15 cellular contexts compared by ENCODE assay signal in the genomic region with DNA sequence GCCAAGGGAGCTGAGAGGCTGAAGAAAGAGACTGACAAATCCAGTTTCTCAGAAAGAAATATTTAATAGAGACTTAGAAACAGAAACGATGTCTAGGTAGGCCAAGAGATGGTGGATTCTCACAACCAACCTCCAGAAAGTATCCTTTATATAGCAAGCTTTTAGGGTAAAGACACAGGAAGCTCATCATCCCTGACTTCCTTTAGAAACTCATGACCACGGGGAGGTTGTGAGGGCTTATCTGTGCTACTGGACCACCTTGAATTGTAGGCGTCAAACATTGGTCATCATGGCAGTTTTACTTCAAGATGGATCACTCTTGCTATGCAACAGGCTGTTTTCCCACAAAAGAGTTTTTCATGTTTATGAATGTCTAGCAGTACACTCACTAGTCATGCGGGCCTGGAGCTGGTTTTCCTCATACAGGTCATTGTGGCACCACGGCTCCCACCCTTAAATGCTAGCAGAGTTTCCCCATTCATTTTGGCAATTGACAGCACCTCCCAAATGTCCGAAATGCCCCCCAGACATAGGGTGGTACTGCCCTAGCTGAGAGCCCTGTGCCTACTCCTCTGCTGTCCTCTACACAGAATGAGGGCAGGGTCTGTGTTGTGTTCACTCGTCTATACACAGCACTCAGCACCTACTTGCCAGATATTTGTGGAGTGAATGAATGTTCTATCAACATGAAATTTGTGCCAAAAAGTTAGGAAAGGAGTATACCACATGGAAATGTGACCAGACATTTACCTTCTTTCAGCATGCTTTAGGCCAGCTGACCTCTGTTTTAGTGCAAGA. TPM values are rescaled to one million over a fixed set of nuclear protein-coding genes. Genes with fewer than 3 reads are reported as not detected.
A peak's percentile ranks its signal among the peaks of the same experiment; 100 is the strongest.
DNase-seq lines count a peak whose midpoint lies in the region; ATAC-seq, FAIRE-seq and TF ChIP-seq lines count a peak whose summit lies in the region.
"Had no signal": no experiment of that assay in that cellular context is flagged by ENCODE, and none has a peak within 500 bp of the region (broad histone marks: within the 10 kb centered on the region; RNA-seq: fewer than 3 reads in every experiment).

No MANE protein-coding gene starts in this region.

- no peak for FAIRE-seq in GM12878 (lab: Jason Lieb, UNC)

- no peak for TF ChIP-seq POLR2A in GM12878 (IDR thresholded peaks at IDR 0.05; ENCODE audit: low read depth, low read length)

- in situ Hi-C loops in GM12878 (cut with MboI), result no loop called here

- RAD21 ChIA-PET in GM12878 (lab: Charles Lee; ENCODE audit: unreplicated experiment), result interaction anchor here (0.7 to 5.7 kb wide), 23 partner anchors 8 to 745 kb away, joined by 3 to 127 read pairs (median 6); no protein-coding TSS in a partner anchor

- peak overlapping the region; percentile 97 for H3K27ac ChIP-seq in GM12878 (ENCODE audit: control insufficient read depth, insufficient read depth)
- peak overlapping the region; percentile 53 to 55 for H3K27ac ChIP-seq in thoracic aorta

- peaks cover 13% of the 10 kb centered on the region for H3K4me1 Mint-ChIP-seq in mesothelial cell of epicardium

- H3K36me3 Mint-ChIP-seq in mesothelial cell of epicardium, result peaks cover 7% of the 10 kb centered on the region

- CTCF ChIA-PET in GM12878 (lab: Yijun Ruan, JAX), result interaction anchor here (1.0 to 3.2 kb wide), 20 partner anchors 8 to 575 kb away, joined by 3 to 44 read pairs (median 4); no protein-coding TSS in a partner anchor

- H3K79me2 ChIP-seq in GM12878 (ENCODE audit: control insufficient read depth, insufficient read depth, low read length), result peaks cover 27% of the 10 kb centered on the region

- H3K4me3 ChIP-seq in GM12878 (peak overlapping the region; percentile 18; the same call in 1 of the 2 replicates), thoracic aorta (no peak overlapping the region), H7 (ENCODE audit: insufficient read depth, low read depth, low read length) (no peak overlapping the region)
- H3K4me3 ChIP-seq: hepatocyte had no signal

- no peaks in the 10 kb centered on the region for H3K27me3 ChIP-seq in GM12878 (replicated peaks in 1 of 2; ENCODE audit: control insufficient read depth in 2 of 2, insufficient read depth in 2 of 2, low read length in 1 of 2)
- no peaks in the 10 kb centered on the region for H3K27me3 ChIP-seq in thoracic aorta (replicated peaks; ENCODE audit: insufficient read depth)
- no peaks in the 10 kb centered on the region for H3K27me3 ChIP-seq in H7 (ENCODE audit: control insufficient read depth, insufficient read depth, low read length)
- H3K27me3 ChIP-seq: hepatocyte had no signal

- 20% methylated on average over 7 of the region's 7 CpGs for WGBS in GM12878 (ENCODE audit: insufficient coverage, insufficient replicate concordance, low lambda C conversion rate, missing lambda C conversion rate)

- H3K27me3 Mint-ChIP-seq in mesothelial cell of epicardium (ENCODE audit: low read depth), result no peaks in the 10 kb centered on the region

- H3K27ac Mint-ChIP-seq in mesothelial cell of epicardium, result peak overlapping the region; percentile 91
- H3K27ac Mint-ChIP-seq: activated naive CD4-positive, alpha-beta T cell treated with anti-CD3 and anti-CD28 coated beads for 36 hours; H9 had no signal

- SMC1A ChIA-PET in GM12878 (lab: Charles Lee; ENCODE audit: uncharacterized antibody, unreplicated experiment), result interaction anchor here (0.7 to 9.1 kb wide), 22 partner anchors 11 to 339 kb away, joined by 3 to 188 read pairs (median 10); no protein-coding TSS in a partner anchor

- POLR2A ChIA-PET in GM12878 (lab: Charles Lee), result interaction anchor here (1.0 to 6.4 kb wide), 13 partner anchors 10 to 102 kb away, joined by 3 to 91 read pairs (median 5); no protein-coding TSS in a partner anchor

- no peak for TF ChIP-seq CTCF in GM12878 (IDR thresholded peaks at IDR 0.05 in 2 of 3, conservative IDR thresholded peaks at IDR 0.05 in 1 of 3; ENCODE audit: control insufficient read depth in 2 of 3, extremely low read depth in 1 of 3, insufficient read depth in 1 of 3, low read depth in 3 of 3, low read length in 3 of 3)
- TF ChIP-seq CTCF in mesothelial cell of epicardium (IDR thresholded peaks at IDR 0.05; ENCODE audit: unreplicated experiment), result no peak
- TF ChIP-seq CTCF in thoracic aorta (IDR thresholded peaks at IDR 0.05), result no peak

- H3K4me2 ChIP-seq in GM12878 (ENCODE audit: control insufficient read depth, insufficient read depth), result peak overlapping the region; percentile 91
- H3K4me2 ChIP-seq: hepatocyte, SK-N-SH had no signal

- no peaks in the 10 kb centered on the region for H4K20me1 ChIP-seq in GM12878 (ENCODE audit: control insufficient read depth, insufficient read depth)

- no peaks in the 10 kb centered on the region for H3K9me3 Mint-ChIP-seq in mesothelial cell of epicardium
- H3K9me3 Mint-ChIP-seq: activated naive CD4-positive, alpha-beta T cell treated with anti-CD3 and anti-CD28 coated beads for 36 hours; H9 had no signal

- no peak for TF ChIP-seq RAD21 in GM12878 (IDR thresholded peaks at IDR 0.05; ENCODE audit: insufficient read depth, low read depth, low read length)

- no peak for TF ChIP-seq EP300 in GM12878 (IDR thresholded peaks at IDR 0.05; ENCODE audit: borderline replicate concordance in 1 of 2, control insufficient read depth in 1 of 2, low read depth in 2 of 2, low read length in 2 of 2)

- DNase-seq in GM12878 (ENCODE audit: low read depth, low spot score) (no peak), mesothelial cell of epicardium (ENCODE audit: low spot score in 2 of 2, unreplicated experiment in 2 of 2) (no peak), thoracic aorta (ENCODE audit: low spot score) (no peak), H7 (no peak), COLO668 (lab: John Stamatoyannopoulos, UW; ENCODE audit: unreplicated experiment) (no peak), NCI-H1694 (lab: John Stamatoyannopoulos, UW) (no peak), activated T-cell treated with anti-CD3 and anti-CD28 coated beads for 4 hours (no peak)
- DNase-seq: activated CD4-positive, alpha-beta T cell treated with anti-CD3 and anti-CD28 coated beads for 48 hours; activated naive CD4-positive, alpha-beta T cell treated with anti-CD3 and anti-CD28 coated beads for 36 hours; H9; NCI-H1092; NCI-H524; SK-N-SH had no signal

- peak overlapping the region; percentile 70 for H3K9ac ChIP-seq in GM12878 (ENCODE audit: control insufficient read depth, insufficient read depth, low read length)
- H3K9ac ChIP-seq: SK-N-SH had no signal

- H3K4me3 Mint-ChIP-seq in mesothelial cell of epicardium, result no peak overlapping the region
- H3K4me3 Mint-ChIP-seq: activated naive CD4-positive, alpha-beta T cell treated with anti-CD3 and anti-CD28 coated beads for 36 hours; H9 had no signal

- ATAC-seq in HG02852 (IDR thresholded peaks at IDR 0.05; ENCODE audit: unreplicated experiment) (peak; percentile 1), GM12878 (peak; percentile 52), thoracic aorta (ENCODE audit: insufficient number of reproducible peaks, low FRiP score, low read depth) (no peak)

- BruUV-seq in GM12878 (replicated peaks; lab: Mats Ljungman, UMichigan), result no TSS peak

- intact Hi-C loops in GM12878 (cut with micrococcal nuclease; ENCODE audit: unreplicated experiment), result no loop called here

- peaks cover 84% of the 10 kb centered on the region for H3K4me1 ChIP-seq in GM12878 (ENCODE audit: control insufficient read depth, insufficient read depth, low read length)
- peaks cover 39 to 90% of the 10 kb centered on the region in 2 donors for H3K4me1 ChIP-seq in thoracic aorta (ENCODE audit: control insufficient read depth in 1 of 2, low read depth in 2 of 2)

- H3K36me3 ChIP-seq in GM12878 (ENCODE audit: control insufficient read depth in 2 of 2, insufficient read depth in 2 of 2, low read length in 1 of 2) (peaks cover 0 to 9% of the 10 kb centered on the region in 2 experiments; a peak in 2 of 4 replicates), thoracic aorta (no peaks in the 10 kb centered on the region), H7 (replicated peaks; ENCODE audit: control insufficient read depth, insufficient read depth, low read length) (no peaks in the 10 kb centered on the region)

- H3K9me3 ChIP-seq in GM12878 (replicated peaks; ENCODE audit: control insufficient read depth, insufficient read depth, low read length), result no peaks in the 10 kb centered on the region
- no peaks in the 10 kb centered on the region for H3K9me3 ChIP-seq in thoracic aorta
- H3K9me3 ChIP-seq: SK-N-SH had no signal

- H2AFZ ChIP-seq in GM12878 (ENCODE audit: control insufficient read depth, low read depth, low read length), result peak overlapping the region; percentile 80
- H2AFZ ChIP-seq: hepatocyte had no signal

RNA-seq across cellular contexts. Expression of a gene that starts 26.0 kb away (rescaled TPM):
- total RNA-seq in GM12878 (2013; cell fraction: nucleolus; rRNA removed), result 14.5 and 16.0 TPM in 2 replicates
- total RNA-seq in GM12878 (2014; rRNA removed) (7.5 and 8.8 TPM in 2 replicates), GM12878 (2014; rRNA removed; fragmentation: Illumina TruSeq; extraction: Trizol) (7.9 and 8.3 TPM in 2 replicates), GM12878 (2021) (6.8 and 8.9 TPM in 2 replicates), mesothelial cell of epicardium (7.7 to 8.6 TPM (median 7.7 TPM) in 3 replicates), thoracic aorta (1 to 10 TPM; 1.9 to 7.4 TPM)
- polyA plus RNA-seq in GM12878 (2011; ENCODE audit: low read depth), result 5.3 TPM
- polyA plus RNA-seq in GM12878 (2011; rRNA removed) (8.2 and 9.4 TPM in 2 replicates), GM12878 (2014; fragmentation: Illumina TruSeq; extraction: Trizol) (8.6 and 9.0 TPM in 2 replicates), GM12878 (2014; fragmentation: Nextera tagmentation; extraction: Ambion mirVana) (1 to 10 TPM; 2.7 to 3.9 TPM), GM12878 (2014; rRNA removed) (5.9 and 6.4 TPM in 2 replicates), GM12878 (2016; fragmentation: Nextera tagmentation; extraction: Ambion mirVana) (1 to 10 TPM; 5.4 to 6.7 TPM)
- 8.1 and 8.3 TPM in 2 replicates for polyA plus RNA-seq in GM12878 (2011; cell fraction: cytosol; rRNA removed)
- polyA plus RNA-seq in GM12878 (2011; cell fraction: nucleus; rRNA removed), result 9.7 and 10.9 TPM in 2 replicates
- polyA plus RNA-seq in GM12878 (2012), result 7.6 and 9.1 TPM in 2 replicates
- polyA minus RNA-seq in GM12878 (2011; rRNA and poly(A)+ RNA removed), result 8.4 and 9.1 TPM in 2 replicates
- 4.2 and 6.7 TPM in 2 replicates for polyA minus RNA-seq in GM12878 (2011; cell fraction: cytosol; rRNA and poly(A)+ RNA removed)
- 6.5 and 9.8 TPM in 2 replicates for polyA minus RNA-seq in GM12878 (2011; cell fraction: nucleus; rRNA and poly(A)+ RNA removed)
- total RNA-seq in H7 (2014; rRNA removed; shearing (Covaris generic)), result 8.4 and 9.4 TPM in 2 replicates

RNA-seq across cellular contexts. Expression of a gene that starts 26.1 kb away (rescaled TPM):
- 132 and 135 TPM in 2 replicates for total RNA-seq in GM12878 (2013; cell fraction: nucleolus; rRNA removed)
- total RNA-seq in GM12878 (2014; rRNA removed), result 23.6 and 26.9 TPM in 2 replicates
- 30.9 and 32.2 TPM in 2 replicates for total RNA-seq in GM12878 (2014; rRNA removed; fragmentation: Illumina TruSeq; extraction: Trizol)
- 25.6 and 28.3 TPM in 2 replicates for total RNA-seq in GM12878 (2021)
- polyA plus RNA-seq in GM12878 (2011; ENCODE audit: low read depth), result 26.9 TPM
- 79.6 and 87.5 TPM in 2 replicates for polyA plus RNA-seq in GM12878 (2011; rRNA removed)
- 38.2 and 51.3 TPM in 2 replicates for polyA plus RNA-seq in GM12878 (2011; cell fraction: cytosol; rRNA removed)
- 113 and 146 TPM in 2 replicates for polyA plus RNA-seq in GM12878 (2011; cell fraction: nucleus; rRNA removed)
- polyA plus RNA-seq in GM12878 (2012), result 48.1 and 55.1 TPM in 2 replicates
- polyA plus RNA-seq in GM12878 (2014; fragmentation: Illumina TruSeq; extraction: Trizol), result 39.3 and 43.3 TPM in 2 replicates
- polyA plus RNA-seq in GM12878 (2014; fragmentation: Nextera tagmentation; extraction: Ambion mirVana), result 10 to 100 TPM; 11.7 to 12.2 TPM
- 24.0 and 25.7 TPM in 2 replicates for polyA plus RNA-seq in GM12878 (2014; rRNA removed)
- polyA plus RNA-seq in GM12878 (2016; fragmentation: Nextera tagmentation; extraction: Ambion mirVana), result 1 to 10 TPM; 4.6 to 6.0 TPM
- polyA minus RNA-seq in GM12878 (2011; rRNA and poly(A)+ RNA removed), result 45.8 and 52.7 TPM in 2 replicates
- polyA minus RNA-seq in GM12878 (2011; cell fraction: cytosol; rRNA and poly(A)+ RNA removed), result 14.4 and 17.3 TPM in 2 replicates
- polyA minus RNA-seq in GM12878 (2011; cell fraction: nucleus; rRNA and poly(A)+ RNA removed), result 60.0 and 84.1 TPM in 2 replicates
- total RNA-seq in mesothelial cell of epicardium, result 55.9 to 57.2 TPM (median 56.6 TPM) in 3 replicates
- total RNA-seq in thoracic aorta, result 100 to 1,000 TPM; 116 to 134 TPM
- total RNA-seq in H7 (2014; rRNA removed; shearing (Covaris generic)), result 25.7 and 40.4 TPM in 2 replicates

RNA-seq across cellular contexts. Expression of a gene that starts 48.4 kb away (rescaled TPM):
- 113 and 119 TPM in 2 replicates for total RNA-seq in GM12878 (2013; cell fraction: nucleolus; rRNA removed)
- 17.5 and 26.9 TPM in 2 replicates for total RNA-seq in GM12878 (2014; rRNA removed)
- 18.8 and 21.1 TPM in 2 replicates for total RNA-seq in GM12878 (2014; rRNA removed; fragmentation: Illumina TruSeq; extraction: Trizol)
- 19.7 and 19.8 TPM in 2 replicates for total RNA-seq in GM12878 (2021)
- 16.5 TPM for polyA plus RNA-seq in GM12878 (2011; ENCODE audit: low read depth)
- 65.3 and 88.6 TPM in 2 replicates for polyA plus RNA-seq in GM12878 (2011; rRNA removed)
- 23.4 and 24.3 TPM in 2 replicates for polyA plus RNA-seq in GM12878 (2011; cell fraction: cytosol; rRNA removed)
- 39.6 and 44.4 TPM in 2 replicates for polyA plus RNA-seq in GM12878 (2011; cell fraction: nucleus; rRNA removed)
- 18.8 and 28.7 TPM in 2 replicates for polyA plus RNA-seq in GM12878 (2012)
- polyA plus RNA-seq in GM12878 (2014; fragmentation: Illumina TruSeq; extraction: Trizol), result 21.5 and 27.7 TPM in 2 replicates
- 10 to 100 TPM; 71.6 to 84.1 TPM for polyA plus RNA-seq in GM12878 (2014; fragmentation: Nextera tagmentation; extraction: Ambion mirVana)
- 16.4 and 24.2 TPM in 2 replicates for polyA plus RNA-seq in GM12878 (2014; rRNA removed)
- polyA plus RNA-seq in GM12878 (2016; fragmentation: Nextera tagmentation; extraction: Ambion mirVana), result 10 to 100 TPM; 58.5 to 63.5 TPM
- polyA minus RNA-seq in GM12878 (2011; rRNA and poly(A)+ RNA removed), result 24.1 and 34.1 TPM in 2 replicates
- 12.8 and 16.2 TPM in 2 replicates for polyA minus RNA-seq in GM12878 (2011; cell fraction: cytosol; rRNA and poly(A)+ RNA removed)
- polyA minus RNA-seq in GM12878 (2011; cell fraction: nucleus; rRNA and poly(A)+ RNA removed), result 42.1 and 60.4 TPM in 2 replicates
- 33.5 to 36.2 TPM (median 34.5 TPM) in 3 replicates for total RNA-seq in mesothelial cell of epicardium
- total RNA-seq in thoracic aorta, result 10 to 100 TPM in 1 of 2 donors, 1 to 10 TPM in 1; 9.2 to 21.1 TPM
- total RNA-seq in H7 (2014; rRNA removed; shearing (Covaris generic)), result 18.3 and 18.8 TPM in 2 replicates

RNA-seq across cellular contexts. Expression of a gene that starts 48.6 kb away (rescaled TPM):
- total RNA-seq in GM12878 (2013; cell fraction: nucleolus; rRNA removed), result 24.2 and 26.8 TPM in 2 replicates
- total RNA-seq in GM12878 (2014; rRNA removed) (5.3 and 8.4 TPM in 2 replicates), GM12878 (2014; rRNA removed; fragmentation: Illumina TruSeq; extraction: Trizol) (7.3 and 8.4 TPM in 2 replicates), GM12878 (2021) (6.9 and 7.3 TPM in 2 replicates), mesothelial cell of epicardium (21.1 to 22.5 TPM (median 21.3 TPM) in 3 replicates), thoracic aorta (10 to 100 TPM; 14.5 to 15.0 TPM)
- polyA plus RNA-seq in GM12878 (2011; ENCODE audit: low read depth), result 7.3 TPM
- polyA plus RNA-seq in GM12878 (2011; rRNA removed) (12.7 and 21.2 TPM in 2 replicates), GM12878 (2014; fragmentation: Illumina TruSeq; extraction: Trizol) (9.4 and 12.2 TPM in 2 replicates), GM12878 (2014; fragmentation: Nextera tagmentation; extraction: Ambion mirVana) (10 to 100 TPM; 27.2 to 31.1 TPM), GM12878 (2014; rRNA removed) (3.6 and 6.2 TPM in 2 replicates), GM12878 (2016; fragmentation: Nextera tagmentation; extraction: Ambion mirVana) (10 to 100 TPM; 18.8 to 22.0 TPM)
- 2.6 and 4.1 TPM in 2 replicates for polyA plus RNA-seq in GM12878 (2011; cell fraction: cytosol; rRNA removed)
- 3.7 and 4.0 TPM in 2 replicates for polyA plus RNA-seq in GM12878 (2011; cell fraction: nucleus; rRNA removed)
- 8.1 and 11.8 TPM in 2 replicates for polyA plus RNA-seq in GM12878 (2012)
- polyA minus RNA-seq in GM12878 (2011; rRNA and poly(A)+ RNA removed), result 3.3 and 3.9 TPM in 2 replicates
- 1.0 and 2.1 TPM in 2 replicates for polyA minus RNA-seq in GM12878 (2011; cell fraction: cytosol; rRNA and poly(A)+ RNA removed)
- polyA minus RNA-seq in GM12878 (2011; cell fraction: nucleus; rRNA and poly(A)+ RNA removed), result 4.4 and 6.9 TPM in 2 replicates
- 5.7 and 7.2 TPM in 2 replicates for total RNA-seq in H7 (2014; rRNA removed; shearing (Covaris generic))
